8 cellular contexts compared by ENCODE assay signal in genomic region chr3:188950832-188951489, GRCh38.
DNase-seq lines count a peak whose midpoint lies in the region; ATAC-seq lines count a peak whose summit lies in the region.

No MANE protein-coding gene starts in this region.

- intact Hi-C loops in left ventricle myocardium superior (cut with micrococcal nuclease) = loop anchor here (10.0 kb wide), 1 partner anchor 194 kb away; no protein-coding TSS in a partner anchor

- H3K27me3 ChIP-seq in MG63 = no peaks in the 10 kb centered on the region

- DNase-seq in MG63 (peak; percentile 93), left ventricle myocardium superior (peak; percentile 65), NCI-H2029 (lab: John Stamatoyannopoulos, UW) (no peak), NCI-H2171 (lab: John Stamatoyannopoulos, UW) (no peak), NCI-H1048 (lab: John Stamatoyannopoulos, UW) (no peak)
- peak; percentile 46 to 63 for DNase-seq in activated T-cell treated with anti-CD3 and anti-CD28 coated beads, Interleukin-2, amount 50 U/mL, for 72 hours
- DNase-seq in stimulated activated CD4-positive, alpha-beta T cell treated with anti-CD3 and anti-CD28 coated beads, Interleukin-1b, Interleukin-23, amount 100 ng/mL, for 48 hours = peak; percentile 64

- no peaks in the 10 kb centered on the region for H3K9me3 ChIP-seq in MG63

- peak; percentile 93 for ATAC-seq in activated T-cell treated with anti-CD3 and anti-CD28 coated beads, Interleukin-2, amount 50 U/mL, for 72 hours (replicated peaks in 1 of 2)
- peak; percentile 14 for ATAC-seq in left ventricle myocardium superior
- ATAC-seq in HG02759 (IDR thresholded peaks at IDR 0.05; ENCODE audit: unreplicated experiment) = no peak

- peak overlapping the region; percentile 10 for H3K27ac Mint-ChIP-seq in activated T-cell treated with anti-CD3 and anti-CD28 coated beads, Interleukin-2, amount 50 U/mL, for 72 hours

- H3K4me3 ChIP-seq in MG63 = no peak overlapping the region

- no peaks in the 10 kb centered on the region for H3K36me3 Mint-ChIP-seq in activated T-cell treated with anti-CD3 and anti-CD28 coated beads, Interleukin-2, amount 50 U/mL, for 72 hours (ENCODE audit: insufficient read depth in 2 of 2)

- no peaks in the 10 kb centered on the region for H3K36me3 ChIP-seq in MG63

- H3K4me3 Mint-ChIP-seq in activated T-cell treated with anti-CD3 and anti-CD28 coated beads, Interleukin-2, amount 50 U/mL, for 72 hours = peak overlapping the region in 1 of 2 donors; percentile 31

- H3K4me1 Mint-ChIP-seq in activated T-cell treated with anti-CD3 and anti-CD28 coated beads, Interleukin-2, amount 50 U/mL, for 72 hours (ENCODE audit: low read depth) = peaks cover 54% of the 10 kb centered on the region

- peaks cover 21% of the 10 kb centered on the region for H3K27me3 Mint-ChIP-seq in activated T-cell treated with anti-CD3 and anti-CD28 coated beads, Interleukin-2, amount 50 U/mL, for 72 hours (ENCODE audit: low read depth)

- no peaks in the 10 kb centered on the region for H3K9me3 Mint-ChIP-seq in activated T-cell treated with anti-CD3 and anti-CD28 coated beads, Interleukin-2, amount 50 U/mL, for 72 hours

Comparison
In these comparisons a context has a peak if more than half of its experiments do, and no peak if none do; other contexts are left out.
1. DNase-seq: peak in MG63 (single experiment), activated T-cell treated with anti-CD3 and anti-CD28 coated beads, Interleukin-2, amount 50 U/mL, for 72 hours (2 of 2), left ventricle myocardium superior (single experiment) and stimulated activated CD4-positive, alpha-beta T cell treated with anti-CD3 and anti-CD28 coated beads, Interleukin-1b, Interleukin-23, amount 100 ng/mL, for 48 hours (single experiment); none in NCI-H2029 (single experiment), NCI-H2171 (single experiment) and NCI-H1048 (single experiment).